In the genomic region with DNA sequence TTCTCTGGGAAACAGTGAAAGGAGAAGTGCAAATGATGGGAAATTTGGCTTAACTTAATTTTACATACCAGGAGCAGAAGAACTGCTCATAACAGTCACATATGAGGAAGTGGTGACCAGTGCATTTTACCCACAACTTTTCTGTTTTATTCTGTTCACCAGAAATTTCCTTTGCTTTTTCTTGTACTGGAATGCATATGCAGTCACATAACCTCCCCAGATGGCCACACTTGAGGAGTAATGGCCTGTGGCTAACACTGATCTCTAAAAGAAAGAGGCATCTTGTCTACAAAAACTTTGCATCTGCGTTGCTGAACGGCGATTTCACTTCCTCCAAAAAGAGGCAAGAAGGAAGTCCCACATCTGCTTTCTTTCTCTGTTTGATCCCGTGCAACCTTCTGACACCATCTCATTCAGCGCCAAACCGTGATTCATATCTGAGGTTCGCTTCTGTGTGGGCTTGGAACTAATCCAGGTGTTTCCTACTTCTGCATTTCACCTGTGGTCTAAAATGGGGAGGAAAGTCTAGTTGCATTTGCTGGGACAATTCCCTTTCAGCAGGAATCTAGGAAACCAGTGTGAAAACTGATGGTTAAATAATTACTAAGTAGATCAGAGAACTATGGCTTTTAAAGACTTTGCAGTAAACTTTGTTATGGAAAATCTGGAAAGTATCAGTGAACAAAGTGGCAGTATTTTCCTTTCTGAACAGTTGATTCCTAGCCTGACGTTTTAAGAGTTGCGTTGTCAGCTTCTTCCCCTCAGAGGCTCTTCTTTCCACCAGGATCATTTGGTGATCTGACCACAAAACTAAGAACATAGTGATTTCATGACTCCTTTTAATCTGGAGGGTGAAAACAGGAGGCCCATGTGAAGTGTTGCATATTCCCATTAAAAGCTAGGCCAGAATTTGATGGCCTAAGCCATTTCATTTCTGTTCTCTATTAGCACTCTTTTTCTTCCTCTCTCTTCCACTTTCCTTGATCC, we compare ENCODE assay signal across 9 cellular contexts. TPM values are rescaled to one million over a fixed set of nuclear protein-coding genes. Genes with fewer than 3 reads are reported as not detected.
DNase-seq lines count a peak whose midpoint lies in the region; ATAC-seq and TF ChIP-seq lines count a peak whose summit lies in the region.
"Had no signal": no experiment of that assay in that cellular context is flagged by ENCODE, and none has a peak within 500 bp of the region (broad histone marks: within the 10 kb centered on the region; RNA-seq: fewer than 3 reads in every experiment).

No MANE protein-coding gene starts in this region.

- peak overlapping the region; percentile 9 for H3K4me3 Mint-ChIP-seq in CD8-positive, alpha-beta T cell
- no peak overlapping the region for H3K4me3 Mint-ChIP-seq in activated T-helper 1 cell treated with anti-CD3 and anti-CD28 coated beads, Interleukin-12 subunit alpha, Interleukin-12 subunit beta, Interleukin-2, Interleukin-4 antibody, amounts not matched to agents 30 ng/mL and 10 ng/mL and 1 ng/mL, durations not matched to agents 14 hours and 24 hours and 36 hours

- H3K4me3 ChIP-seq in CD8-positive, alpha-beta T cell (ENCODE audit: low read depth, low read length), result no peak overlapping the region
- no peak overlapping the region for H3K4me3 ChIP-seq in lung

- no peaks in the 10 kb centered on the region for H3K4me1 ChIP-seq in CD8-positive, alpha-beta T cell (ENCODE audit: insufficient read depth, low read length)
- H3K4me1 ChIP-seq in lung (ENCODE audit: control insufficient read depth in 2 of 2, insufficient read depth in 2 of 2, low read length in 2 of 2), result peaks cover 0 to 1% of the 10 kb centered on the region in 2 donors

- no peaks in the 10 kb centered on the region for H3K27me3 ChIP-seq in CD8-positive, alpha-beta T cell (ENCODE audit: insufficient read depth, low read length)
- no peaks in the 10 kb centered on the region for H3K27me3 ChIP-seq in lung (ENCODE audit: control insufficient read depth, insufficient read depth)

- ATAC-seq in CD8-positive, alpha-beta T cell, result no peak
- ATAC-seq in GM19351 (IDR thresholded peaks at IDR 0.05; ENCODE audit: unreplicated experiment) (peak; percentile 82), HG03196 (IDR thresholded peaks at IDR 0.05; ENCODE audit: unreplicated experiment) (peak; percentile 89), lung (ENCODE audit: insufficient read depth, low FRiP score) (peak; percentile 62)

- H3K9me3 ChIP-seq in CD8-positive, alpha-beta T cell (ENCODE audit: low read length), result no peaks in the 10 kb centered on the region
- H3K9me3 ChIP-seq in lung (ENCODE audit: control insufficient read depth in 2 of 2, insufficient read depth in 1 of 2, low read length in 1 of 2), result no peaks in the 10 kb centered on the region

- POLR2A ChIA-PET in CD8-positive, alpha-beta T cell (lab: Charles Lee), result no interaction called here

- no peak for DNase-seq in CD8-positive, alpha-beta T cell
- DNase-seq in SW480 (ENCODE audit: low spot score) (peak; percentile 25), lung (ENCODE audit: low spot score) (peak; percentile 45), hippocampal formation (lab: John Stamatoyannopoulos, UW) (no peak), HK-2 (ENCODE audit: unreplicated experiment) (no peak)
- DNase-seq in activated T-helper 1 cell treated with anti-CD3 and anti-CD28 coated beads, Interleukin-12 subunit alpha, Interleukin-12 subunit beta, Interleukin-2, Interleukin-4 antibody, amounts not matched to agents 30 ng/mL and 10 ng/mL and 1 ng/mL, durations not matched to agents 14 hours and 24 hours and 36 hours (ENCODE audit: low spot score), result no peak

- H3K4me1 Mint-ChIP-seq in CD8-positive, alpha-beta T cell (ENCODE audit: low read depth), result peaks cover 10% of the 10 kb centered on the region
- peaks cover 5% of the 10 kb centered on the region for H3K4me1 Mint-ChIP-seq in activated T-helper 1 cell treated with anti-CD3 and anti-CD28 coated beads, Interleukin-12 subunit alpha, Interleukin-12 subunit beta, Interleukin-2, Interleukin-4 antibody, amounts not matched to agents 30 ng/mL and 10 ng/mL and 1 ng/mL, durations not matched to agents 14 hours and 24 hours and 36 hours (ENCODE audit: low read depth)

- CTCF ChIA-PET in CD8-positive, alpha-beta T cell (lab: Charles Lee), result interaction anchor here (1.1 to 1.2 kb wide), 2 partner anchors 10 to 31 kb away, joined by 3 to 4 read pairs; no protein-coding TSS in a partner anchor

- H3K27me3 Mint-ChIP-seq in CD8-positive, alpha-beta T cell (ENCODE audit: low read depth), result peaks cover 2% of the 10 kb centered on the region
- H3K27me3 Mint-ChIP-seq in activated T-helper 1 cell treated with anti-CD3 and anti-CD28 coated beads, Interleukin-12 subunit alpha, Interleukin-12 subunit beta, Interleukin-2, Interleukin-4 antibody, amounts not matched to agents 30 ng/mL and 10 ng/mL and 1 ng/mL, durations not matched to agents 14 hours and 24 hours and 36 hours (ENCODE audit: insufficient read depth), result peaks cover 26% of the 10 kb centered on the region

- no peaks in the 10 kb centered on the region for H3K36me3 ChIP-seq in CD8-positive, alpha-beta T cell (ENCODE audit: insufficient read depth, low read length)
- H3K36me3 ChIP-seq in lung (ENCODE audit: control insufficient read depth in 2 of 2, insufficient read depth in 2 of 2, low read length in 2 of 2), result no peaks in the 10 kb centered on the region

- no peaks in the 10 kb centered on the region for H3K36me3 Mint-ChIP-seq in CD8-positive, alpha-beta T cell
- no peaks in the 10 kb centered on the region for H3K36me3 Mint-ChIP-seq in activated T-helper 1 cell treated with anti-CD3 and anti-CD28 coated beads, Interleukin-12 subunit alpha, Interleukin-12 subunit beta, Interleukin-2, Interleukin-4 antibody, amounts not matched to agents 30 ng/mL and 10 ng/mL and 1 ng/mL, durations not matched to agents 14 hours and 24 hours and 36 hours (ENCODE audit: low read depth)

- TF ChIP-seq CTCF in CD8-positive, alpha-beta T cell (IDR thresholded peaks at IDR 0.05), result no peak
- no peak for TF ChIP-seq CTCF in lung (IDR thresholded peaks at IDR 0.05; ENCODE audit: control extremely low read depth, extremely low read depth)

- H3K27ac Mint-ChIP-seq in CD8-positive, alpha-beta T cell, result no peak overlapping the region
- no peak overlapping the region for H3K27ac Mint-ChIP-seq in activated T-helper 1 cell treated with anti-CD3 and anti-CD28 coated beads, Interleukin-12 subunit alpha, Interleukin-12 subunit beta, Interleukin-2, Interleukin-4 antibody, amounts not matched to agents 30 ng/mL and 10 ng/mL and 1 ng/mL, durations not matched to agents 14 hours and 24 hours and 36 hours

- H3K27ac ChIP-seq in CD8-positive, alpha-beta T cell (ENCODE audit: low read depth, low read length), result no peak overlapping the region
- peak overlapping the region in 1 of 2 donors; percentile 46 for H3K27ac ChIP-seq in lung (ENCODE audit: low read depth in 1 of 2, low read length in 1 of 2)

- no peaks in the 10 kb centered on the region for H3K9me3 Mint-ChIP-seq in CD8-positive, alpha-beta T cell
- H3K9me3 Mint-ChIP-seq in activated T-helper 1 cell treated with anti-CD3 and anti-CD28 coated beads, Interleukin-12 subunit alpha, Interleukin-12 subunit beta, Interleukin-2, Interleukin-4 antibody, amounts not matched to agents 30 ng/mL and 10 ng/mL and 1 ng/mL, durations not matched to agents 14 hours and 24 hours and 36 hours, result no peaks in the 10 kb centered on the region

- intact Hi-C loops in CD8-positive, alpha-beta T cell (cut with DNase I, micrococcal nuclease), result no loop called here
- intact Hi-C loops in activated T-helper 1 cell treated with anti-CD3 and anti-CD28 coated beads, Interleukin-12 subunit alpha, Interleukin-12 subunit beta, Interleukin-2, Interleukin-4 antibody, amounts not matched to agents 30 ng/mL and 10 ng/mL and 1 ng/mL, durations not matched to agents 14 hours and 24 hours and 36 hours (cut with micrococcal nuclease), result loop anchor here (1.0 kb wide), 1 partner anchor 9 kb away; no protein-coding TSS in a partner anchor

- 20 to 34% methylated on average over 9 of the region's 9 CpGs for WGBS in lung, 2 donors

RNA-seq across cellular contexts. Expression of a gene that starts 4.2 kb away (rescaled TPM):
- under 1 TPM; 0.64 to 0.65 TPM for total RNA-seq in CD8-positive, alpha-beta T cell
- 10 to 100 TPM; 28.1 to 45.6 TPM for total RNA-seq in lung
- polyA plus RNA-seq in lung, result 10 to 100 TPM in 1 of 2 donors, 1 to 10 TPM in 1; 7.0 to 63.5 TPM
- total RNA-seq in activated T-helper 1 cell treated with anti-CD3 and anti-CD28 coated beads, Interleukin-12 subunit alpha, Interleukin-12 subunit beta, Interleukin-2, Interleukin-4 antibody, amounts not matched to agents 30 ng/mL and 10 ng/mL and 1 ng/mL, durations not matched to agents 14 hours and 24 hours and 36 hours, result not detected in 2 replicates
- total RNA-seq: epithelial cell of proximal tubule had no signal

RNA-seq across cellular contexts. Expression of a gene that starts 45.0 kb away (rescaled TPM):
- under 1 TPM; 0.68 to 0.97 TPM for total RNA-seq in CD8-positive, alpha-beta T cell
- 10 to 100 TPM; 44.6 to 51.6 TPM for total RNA-seq in lung
- polyA plus RNA-seq in lung, result 10 to 100 TPM; 14.7 to 25.0 TPM
- total RNA-seq in activated T-helper 1 cell treated with anti-CD3 and anti-CD28 coated beads, Interleukin-12 subunit alpha, Interleukin-12 subunit beta, Interleukin-2, Interleukin-4 antibody, amounts not matched to agents 30 ng/mL and 10 ng/mL and 1 ng/mL, durations not matched to agents 14 hours and 24 hours and 36 hours, result 0.05 TPM in 2 replicates

Comparison
In these comparisons a context has a peak if more than half of its experiments do, and no peak if none do; other contexts are left out.
1. DNase-seq: peak in SW480 (single experiment) and lung (single experiment); none in CD8-positive, alpha-beta T cell (0 of 7), hippocampal formation (0 of 2), HK-2 (single experiment) and activated T-helper 1 cell treated with anti-CD3 and anti-CD28 coated beads, Interleukin-12 subunit alpha, Interleukin-12 subunit beta, Interleukin-2, Interleukin-4 antibody, amounts not matched to agents 30 ng/mL and 10 ng/mL and 1 ng/mL, durations not matched to agents 14 hours and 24 hours and 36 hours (single experiment).
2. RNA of a gene that starts 4.2 kb away (total RNA-seq): 28.1 to 45.6 TPM in lung; 0.64 to 0.65 TPM in CD8-positive, alpha-beta T cell and not detected in activated T-helper 1 cell treated with anti-CD3 and anti-CD28 coated beads, Interleukin-12 subunit alpha, Interleukin-12 subunit beta, Interleukin-2, Interleukin-4 antibody, amounts not matched to agents 30 ng/mL and 10 ng/mL and 1 ng/mL, durations not matched to agents 14 hours and 24 hours and 36 hours; every median in the first group is over 10 times any median in the second.
3. RNA of a gene that starts 45.0 kb away (total RNA-seq): 44.6 to 51.6 TPM in lung; 0.68 to 0.97 TPM in CD8-positive, alpha-beta T cell and 0.05 TPM in activated T-helper 1 cell treated with anti-CD3 and anti-CD28 coated beads, Interleukin-12 subunit alpha, Interleukin-12 subunit beta, Interleukin-2, Interleukin-4 antibody, amounts not matched to agents 30 ng/mL and 10 ng/mL and 1 ng/mL, durations not matched to agents 14 hours and 24 hours and 36 hours; every median in the first group is over 10 times any median in the second.